ENCODE assay signal across 8 cellular contexts in the genomic region with DNA sequence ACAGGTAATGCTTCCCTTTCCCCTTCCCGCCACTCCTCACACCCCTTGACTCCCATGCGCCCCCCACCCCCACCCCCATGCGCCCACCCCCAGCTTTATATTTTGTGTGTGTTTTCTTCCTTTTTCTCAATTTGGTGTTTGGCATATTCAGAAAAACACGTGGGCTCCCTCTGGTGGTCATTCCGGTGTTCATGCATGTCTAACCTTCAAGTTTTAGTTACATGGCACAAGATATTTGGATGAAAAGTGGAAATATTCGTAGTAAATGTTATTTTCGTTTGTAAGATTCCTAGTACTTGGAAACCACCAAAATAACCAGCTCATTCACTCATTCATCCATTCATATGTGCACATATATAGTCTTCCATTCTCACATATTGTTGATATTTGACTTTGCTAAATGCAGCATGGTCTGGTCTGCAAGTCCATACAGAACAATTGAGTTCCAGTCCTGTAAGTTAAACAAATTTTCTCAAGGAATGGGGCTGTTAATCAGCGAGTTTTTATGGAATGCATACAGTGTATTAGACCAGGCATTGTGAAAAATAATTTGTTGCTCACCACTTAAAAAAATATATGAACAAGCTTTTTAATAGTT.
A peak's percentile ranks its signal among the peaks of the same experiment; 100 is the strongest.
DNase-seq lines count a peak whose midpoint lies in the region; FAIRE-seq and TF ChIP-seq lines count a peak whose summit lies in the region.

No MANE protein-coding gene starts in this region.

- TF ChIP-seq RAD21 in neural cell (conservative IDR thresholded peaks at IDR 0.05): peak; percentile 70

- no peaks in the 10 kb centered on the region for H3K9me3 ChIP-seq in AG04450 (ENCODE audit: control insufficient read depth, insufficient read depth, low read length)
- H3K9me3 ChIP-seq in neural cell (ENCODE audit: low read length): no peaks in the 10 kb centered on the region

- CTCF ChIA-PET in AG04450 (lab: Charles Lee): interaction anchor here (0.6 to 6.5 kb wide), 93 partner anchors 10 to 1418 kb away, joined by 3 to 187 read pairs (median 5); no protein-coding TSS in a partner anchor

- no peak overlapping the region for H3K27ac ChIP-seq in AG04450 (ENCODE audit: low read depth, low read length)
- H3K27ac ChIP-seq in neural cell (ENCODE audit: low read length): no peak overlapping the region
- H3K27ac ChIP-seq in substantia nigra (ENCODE audit: low read depth, low read length, poor library complexity, severe bottlenecking): no peak overlapping the region

- H3K4me2 ChIP-seq in neural cell (ENCODE audit: low read length): no peak overlapping the region

- no peaks in the 10 kb centered on the region for H3F3A ChIP-seq in neural cell (ENCODE audit: insufficient read depth, low read length, poor library complexity, severe bottlenecking)

- H3K9ac ChIP-seq in neural cell (ENCODE audit: low read length): no peak overlapping the region

- FAIRE-seq in GM18507 (lab: Jason Lieb, UNC): peak; percentile 78

- H4K20me1 ChIP-seq in neural cell (ENCODE audit: insufficient read depth): no peaks in the 10 kb centered on the region

- no peaks in the 10 kb centered on the region for H3K79me2 ChIP-seq in neural cell (replicated peaks; ENCODE audit: insufficient read depth, low read length)

- H3K36me3 ChIP-seq in neural cell (ENCODE audit: insufficient read depth, low read length): no peaks in the 10 kb centered on the region

- no peak overlapping the region for H2AFZ ChIP-seq in neural cell (ENCODE audit: low read depth, low read length)

- TF ChIP-seq CTCF in AG04450 (IDR thresholded peaks at IDR 0.05; ENCODE audit: low read depth, low read length) (peak; percentile 78), epithelial cell of esophagus (IDR thresholded peaks at IDR 0.05; ENCODE audit: insufficient read depth, low read depth, low read length, missing control alignments) (peak; percentile 78), neural cell (IDR thresholded peaks at IDR 0.05; ENCODE audit: poor library complexity, severe bottlenecking) (peak; percentile 71)

- TF ChIP-seq EP300 in neural cell (conservative IDR thresholded peaks at IDR 0.05; ENCODE audit: poor library complexity, severe bottlenecking): no peak

- H3K27me3 ChIP-seq in AG04450 (ENCODE audit: control insufficient read depth, insufficient read depth, low read length): no peaks in the 10 kb centered on the region
- H3K27me3 ChIP-seq in neural cell (ENCODE audit: insufficient read depth, low read depth, low read length): no peaks in the 10 kb centered on the region

- DNase-seq in AG04450 (ENCODE audit: low read depth, low spot score) (peak; percentile 49), GM18507 (ENCODE audit: extremely low spot score, insufficient read length, low read depth) (no peak), NCI-H69 (lab: John Stamatoyannopoulos, UW) (peak; percentile 66), epithelial cell of esophagus (ENCODE audit: low read depth) (peak; percentile 72), substantia nigra (lab: John Stamatoyannopoulos, UW) (peak in 41 of 49 donors; percentile 2 to 71 (median 36)), 8988T (no peak)
- peak; percentile 17 to 40 for DNase-seq in activated CD8-positive, alpha-beta memory T cell treated with anti-CD3 and anti-CD28 coated beads for 1 hour (ENCODE audit: extremely low read depth in 1 of 2, low read depth in 1 of 2)

- H3K9me2 ChIP-seq in neural cell (ENCODE audit: insufficient read depth, low read length): no peaks in the 10 kb centered on the region

- POLR2A ChIA-PET in AG04450 (lab: Yijun Ruan, JAX): no interaction called here

- no peak overlapping the region for H3K4me3 ChIP-seq in AG04450 (ENCODE audit: low read depth, low read length)
- no peak overlapping the region for H3K4me3 ChIP-seq in epithelial cell of esophagus (ENCODE audit: low read length)
- H3K4me3 ChIP-seq in neural cell (ENCODE audit: low read length): no peak overlapping the region

TF ChIP-seq in neural cell, 6 proteins besides CTCF, POLR2A, EP300 and RAD21:
- TF ChIP-seq TAF1 (IDR thresholded peaks at IDR 0.05; ENCODE audit: low read depth) (no peak), SMC3 (conservative IDR thresholded peaks at IDR 0.05; ENCODE audit: poor library complexity) (peak; percentile 75)

Comparison
In these comparisons a context has a peak if more than half of its experiments do, and no peak if none do; other contexts are left out.
1. DNase-seq: peak in AG04450 (single experiment), NCI-H69 (single experiment), activated CD8-positive, alpha-beta memory T cell treated with anti-CD3 and anti-CD28 coated beads for 1 hour (2 of 2), epithelial cell of esophagus (single experiment) and substantia nigra (41 of 49); none in GM18507 (single experiment) and 8988T (single experiment).
2. Peak in every context shown above with its lines, with median percentiles within 50 percentile points of each other: CTCF ChIP-seq.